ENCODE assay signal across 9 cellular contexts in the genomic region with DNA sequence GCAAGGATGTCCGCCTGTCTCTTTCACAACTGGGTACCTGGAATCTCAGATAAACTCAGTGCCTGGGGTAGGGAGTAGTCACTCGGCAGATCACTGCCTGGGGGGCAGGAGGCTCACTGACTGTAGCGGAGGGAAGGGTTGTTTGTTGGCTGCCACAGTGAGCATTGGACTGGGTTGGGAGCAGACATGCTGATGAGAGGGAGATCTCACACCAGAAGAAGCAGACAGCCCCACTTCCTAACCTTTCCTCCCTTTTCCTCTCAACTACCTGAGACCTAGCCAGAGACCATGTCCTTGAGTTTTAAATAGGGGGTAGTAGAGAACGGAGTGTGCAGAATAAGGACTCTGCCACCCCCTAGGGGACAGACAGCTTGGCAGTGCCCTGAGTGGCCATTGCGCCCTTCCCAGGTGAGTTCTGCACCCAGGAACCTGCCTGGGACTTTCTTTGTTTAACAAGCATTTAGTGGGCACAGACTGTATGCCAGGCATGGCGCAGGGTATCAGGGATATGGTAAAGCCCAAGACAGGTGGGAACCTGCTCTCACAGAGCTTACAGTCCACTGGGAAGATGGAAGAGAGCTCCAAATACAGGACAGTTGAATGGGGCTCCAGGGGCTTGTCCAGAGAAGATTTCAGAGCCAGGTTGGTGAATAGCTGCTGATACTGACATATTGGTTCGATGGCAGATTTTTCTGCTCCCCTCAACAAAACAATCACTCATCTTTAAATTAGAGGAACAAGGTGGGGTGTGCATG.
DNase-seq lines count a peak whose midpoint lies in the region; ATAC-seq, FAIRE-seq and TF ChIP-seq lines count a peak whose summit lies in the region.
"Had no signal": no experiment of that assay in that cellular context is flagged by ENCODE, and none has a peak within 500 bp of the region (broad histone marks: within the 10 kb centered on the region; RNA-seq: fewer than 3 reads in every experiment).

No MANE protein-coding gene starts in this region.

- no peaks in the 10 kb centered on the region for H3K36me3 Mint-ChIP-seq in activated naive CD4-positive, alpha-beta T cell treated with anti-CD3 and anti-CD28 coated beads for 36 hours (ENCODE audit: low read depth)
- H3K36me3 Mint-ChIP-seq in nephron (ENCODE audit: low read depth) = no peaks in the 10 kb centered on the region
- H3K36me3 Mint-ChIP-seq: activated naive CD4-positive, alpha-beta T cell treated with anti-CD3 and anti-CD28 coated beads, Interleukin-2, amount 50 U/mL, for 24 hours had no signal

- H3K79me2 ChIP-seq in OCI-LY7 (ENCODE audit: insufficient read depth, low read depth, low read length) = no peaks in the 10 kb centered on the region
- no peaks in the 10 kb centered on the region for H3K79me2 ChIP-seq in endothelial cell of umbilical vein (ENCODE audit: control insufficient read depth, insufficient read depth, low read length)

- H3K4me2 ChIP-seq in OCI-LY7 (ENCODE audit: low read length) (peak overlapping the region; percentile 46; the same call in 1 of the 2 replicates), endothelial cell of umbilical vein (ENCODE audit: insufficient read depth, low read length) (peak overlapping the region; percentile 9)

- no peak overlapping the region for H3K27ac Mint-ChIP-seq in activated naive CD4-positive, alpha-beta T cell treated with anti-CD3 and anti-CD28 coated beads for 36 hours
- no peak overlapping the region for H3K27ac Mint-ChIP-seq in nephron
- H3K27ac Mint-ChIP-seq: activated naive CD4-positive, alpha-beta T cell treated with anti-CD3 and anti-CD28 coated beads, Interleukin-2, amount 50 U/mL, for 24 hours had no signal

- CTCF ChIA-PET in activated naive CD4-positive, alpha-beta T cell treated with anti-CD3 and anti-CD28 coated beads for 36 hours (lab: Charles Lee) = interaction anchor here (0.6 to 4.4 kb wide), 11 partner anchors 8 to 284 kb away, joined by 3 to 22 read pairs (median 4); no protein-coding TSS in a partner anchor
- CTCF ChIA-PET in OCI-LY7 (lab: Charles Lee; ENCODE audit: unreplicated experiment) = interaction anchor here (0.6 kb wide), 1 partner anchor 91 kb away, joined by 3 read pairs; no protein-coding TSS in a partner anchor
- CTCF ChIA-PET in endothelial cell of umbilical vein (lab: Charles Lee) = interaction anchor here (0.8 to 7.5 kb wide), 30 partner anchors 9 to 285 kb away, joined by 3 to 64 read pairs (median 6); partner anchors contain the start of gene ZBTB16

- TF ChIP-seq CTCF in OCI-LY7 (conservative IDR thresholded peaks at IDR 0.05; ENCODE audit: low read length) (peak; percentile 84), endothelial cell of umbilical vein (IDR thresholded peaks at IDR 0.05; ENCODE audit: extremely low read depth in 1 of 2, insufficient read depth in 1 of 2, low read depth in 1 of 2, low read length in 2 of 2) (peak; percentile 52 to 61), nephron (IDR thresholded peaks at IDR 0.05; ENCODE audit: unreplicated experiment in 3 of 3) (peak; percentile 29 to 45 (median 39))

- no peaks in the 10 kb centered on the region for H3K9me1 ChIP-seq in endothelial cell of umbilical vein (replicated peaks; ENCODE audit: control insufficient read depth, extremely low read depth, insufficient read depth, low read length)

- peaks cover 33% of the 10 kb centered on the region for H3K4me1 ChIP-seq in OCI-LY7 (ENCODE audit: insufficient read depth, low read length, poor library complexity, severe bottlenecking)
- H3K4me1 ChIP-seq in endothelial cell of umbilical vein (ENCODE audit: control insufficient read depth, extremely low read depth, insufficient read depth, low read length) = peaks cover 31% of the 10 kb centered on the region

- peaks cover 64% of the 10 kb centered on the region for H3K4me1 Mint-ChIP-seq in activated naive CD4-positive, alpha-beta T cell treated with anti-CD3 and anti-CD28 coated beads for 36 hours (ENCODE audit: low read depth)
- H3K4me1 Mint-ChIP-seq in nephron = peaks cover 30% of the 10 kb centered on the region

- POLR2A ChIA-PET in OCI-LY7 (lab: Charles Lee) (interaction anchor here (1.1 to 1.3 kb wide), 2 partner anchors 9 to 81 kb away, joined by 3 to 5 read pairs; no protein-coding TSS in a partner anchor), endothelial cell of umbilical vein (lab: Charles Lee) (interaction anchor here (0.7 to 1.9 kb wide), 3 partner anchors 12 to 121 kb away, joined by 3 to 6 read pairs (median 3); partner anchors contain the start of gene ZBTB16)

- FAIRE-seq in endothelial cell of umbilical vein (lab: Jason Lieb, UNC) = peak; percentile 60

- intact Hi-C loops in activated naive CD4-positive, alpha-beta T cell treated with anti-CD3 and anti-CD28 coated beads for 36 hours (cut with micrococcal nuclease) = loop anchor here (1.0 to 5.0 kb wide), 5 partner anchors 82 to 303 kb away; partner anchors contain the start of genes USP28 and ZBTB16
- intact Hi-C loops in OCI-LY7 (cut with micrococcal nuclease; ENCODE audit: unreplicated experiment) (loop anchor here (1.0 to 5.0 kb wide), 4 partner anchors 82 to 284 kb away; no protein-coding TSS in a partner anchor), endothelial cell of umbilical vein (cut with micrococcal nuclease) (loop anchor here (1.0 to 5.0 kb wide), 4 partner anchors 77 to 283 kb away; no protein-coding TSS in a partner anchor)

- H3K4me3 ChIP-seq in OCI-LY7 (ENCODE audit: low read depth, low read length, poor library complexity, severe bottlenecking) (no peak overlapping the region), endothelial cell of umbilical vein (replicated peaks in 1 of 3; ENCODE audit: insufficient read depth in 1 of 3, low read depth in 1 of 3, low read length in 3 of 3) (no peak overlapping the region)

- H3K9me2 ChIP-seq in OCI-LY7 (ENCODE audit: insufficient read depth, low read length) = no peaks in the 10 kb centered on the region

- no peak for ATAC-seq in GM21390 (IDR thresholded peaks at IDR 0.05; ENCODE audit: unreplicated experiment)

- peak; percentile 53 for DNase-seq in activated naive CD4-positive, alpha-beta T cell treated with anti-CD3 and anti-CD28 coated beads for 36 hours
- DNase-seq in activated naive CD4-positive, alpha-beta T cell (lab: John Stamatoyannopoulos, UW) = no peak
- peak; percentile 74 for DNase-seq in OCI-LY7 (ENCODE audit: low spot score)
- DNase-seq in endothelial cell of umbilical vein (ENCODE audit: low read depth, low spot score) = peak; percentile 59
- DNase-seq in OCI-M2 (lab: John Stamatoyannopoulos, UW; ENCODE audit: unreplicated experiment) = no peak
- DNase-seq in kidney glomerular epithelial cell (lab: John Stamatoyannopoulos, UW) = no peak

- H2AFZ ChIP-seq in OCI-LY7 (ENCODE audit: low read length) = peak overlapping the region; percentile 94; the same call in 1 of the 2 replicates
- H2AFZ ChIP-seq in endothelial cell of umbilical vein (ENCODE audit: low read depth, low read length) = no peak overlapping the region

- H3K27ac ChIP-seq in OCI-LY7 (ENCODE audit: low read depth, low read length, poor library complexity, severe bottlenecking) (no peak overlapping the region), endothelial cell of umbilical vein (ENCODE audit: insufficient read depth, low read depth, low read length) (peak overlapping the region; percentile 90)

- H3K9me3 Mint-ChIP-seq in activated naive CD4-positive, alpha-beta T cell treated with anti-CD3 and anti-CD28 coated beads for 36 hours = no peaks in the 10 kb centered on the region
- H3K9me3 Mint-ChIP-seq in nephron = no peaks in the 10 kb centered on the region
- H3K9me3 Mint-ChIP-seq: activated naive CD4-positive, alpha-beta T cell treated with anti-CD3 and anti-CD28 coated beads, Interleukin-2, amount 50 U/mL, for 24 hours had no signal

- no peaks in the 10 kb centered on the region for H3K27me3 Mint-ChIP-seq in activated naive CD4-positive, alpha-beta T cell treated with anti-CD3 and anti-CD28 coated beads for 36 hours (ENCODE audit: low read depth)
- peaks cover 57% of the 10 kb centered on the region for H3K27me3 Mint-ChIP-seq in nephron (ENCODE audit: low read depth)
- H3K27me3 Mint-ChIP-seq: activated naive CD4-positive, alpha-beta T cell treated with anti-CD3 and anti-CD28 coated beads, Interleukin-2, amount 50 U/mL, for 24 hours had no signal

- H3K4me3 Mint-ChIP-seq in activated naive CD4-positive, alpha-beta T cell treated with anti-CD3 and anti-CD28 coated beads for 36 hours = no peak overlapping the region
- no peak overlapping the region for H3K4me3 Mint-ChIP-seq in nephron

- H3K36me3 ChIP-seq in OCI-LY7 (ENCODE audit: insufficient read depth, low read length) = no peaks in the 10 kb centered on the region
- no peaks in the 10 kb centered on the region for H3K36me3 ChIP-seq in endothelial cell of umbilical vein (ENCODE audit: control insufficient read depth in 2 of 2, extremely low read depth in 1 of 2, insufficient read depth in 2 of 2, low read length in 2 of 2)

- H4K20me1 ChIP-seq in OCI-LY7 (ENCODE audit: insufficient read depth, low read length) = no peaks in the 10 kb centered on the region
- no peaks in the 10 kb centered on the region for H4K20me1 ChIP-seq in endothelial cell of umbilical vein (replicated peaks; ENCODE audit: control insufficient read depth, extremely low read depth, insufficient read depth, low read length)

- no peak for TF ChIP-seq POLR2A in endothelial cell of umbilical vein (IDR thresholded peaks at IDR 0.05; ENCODE audit: low read depth, low read length)

- dilution Hi-C loops in endothelial cell of umbilical vein (cut with MboI; ENCODE audit: extremely low pct_ligation_motif_present, low sequenced_read_pairs) = no loop called here

- BruUV-seq in OCI-LY7 (replicated peaks; lab: Mats Ljungman, UMichigan) (no TSS peak), endothelial cell of umbilical vein (replicated peaks; lab: Mats Ljungman, UMichigan) (no TSS peak)

- H3K9me3 ChIP-seq in OCI-LY7 (ENCODE audit: low read length) (no peaks in the 10 kb centered on the region), endothelial cell of umbilical vein (replicated peaks; ENCODE audit: control insufficient read depth, insufficient read depth, low read length) (no peaks in the 10 kb centered on the region)

- no peaks in the 10 kb centered on the region for H3K27me3 ChIP-seq in endothelial cell of umbilical vein (ENCODE audit: control insufficient read depth in 2 of 2, insufficient read depth in 2 of 2, low read length in 2 of 2)

- peak overlapping the region; percentile 62 for H3K9ac ChIP-seq in endothelial cell of umbilical vein (replicated peaks; ENCODE audit: extremely low read depth, insufficient read depth, low read length)

TF ChIP-seq in endothelial cell of umbilical vein, 7 proteins besides CTCF, POLR2A, EP300 and RAD21 (continues in another document):
- TF ChIP-seq JUN (IDR thresholded peaks at IDR 0.05; ENCODE audit: borderline replicate concordance, insufficient read depth, insufficient read length, low read depth) (no peak), GATA2 (IDR thresholded peaks at IDR 0.05; ENCODE audit: insufficient read depth, insufficient read length, low read depth, low read length) (no peak), MYC (IDR thresholded peaks at IDR 0.05; ENCODE audit: low read depth, low read length) (no peak)
- TF ChIP-seq, protein P1, sequence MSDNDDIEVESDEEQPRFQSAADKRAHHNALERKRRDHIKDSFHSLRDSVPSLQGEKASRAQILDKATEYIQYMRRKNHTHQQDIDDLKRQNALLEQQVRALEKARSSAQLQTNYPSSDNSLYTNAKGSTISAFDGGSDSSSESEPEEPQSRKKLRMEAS (IDR thresholded peaks at IDR 0.05; ENCODE audit: insufficient read depth, insufficient read length) = no peak

Comparison
In these comparisons a context has a peak if more than half of its experiments do, and no peak if none do; other contexts are left out.
1. DNase-seq: peak in activated naive CD4-positive, alpha-beta T cell treated with anti-CD3 and anti-CD28 coated beads for 36 hours (single experiment), OCI-LY7 (single experiment) and endothelial cell of umbilical vein (single experiment); none in activated naive CD4-positive, alpha-beta T cell (0 of 4), OCI-M2 (single experiment) and kidney glomerular epithelial cell (single experiment).
2. Peak in every context shown above with its lines, with median percentiles within 50 percentile points of each other: CTCF ChIP-seq.